ENCODE assay signal across 16 cellular contexts in the genomic region with DNA sequence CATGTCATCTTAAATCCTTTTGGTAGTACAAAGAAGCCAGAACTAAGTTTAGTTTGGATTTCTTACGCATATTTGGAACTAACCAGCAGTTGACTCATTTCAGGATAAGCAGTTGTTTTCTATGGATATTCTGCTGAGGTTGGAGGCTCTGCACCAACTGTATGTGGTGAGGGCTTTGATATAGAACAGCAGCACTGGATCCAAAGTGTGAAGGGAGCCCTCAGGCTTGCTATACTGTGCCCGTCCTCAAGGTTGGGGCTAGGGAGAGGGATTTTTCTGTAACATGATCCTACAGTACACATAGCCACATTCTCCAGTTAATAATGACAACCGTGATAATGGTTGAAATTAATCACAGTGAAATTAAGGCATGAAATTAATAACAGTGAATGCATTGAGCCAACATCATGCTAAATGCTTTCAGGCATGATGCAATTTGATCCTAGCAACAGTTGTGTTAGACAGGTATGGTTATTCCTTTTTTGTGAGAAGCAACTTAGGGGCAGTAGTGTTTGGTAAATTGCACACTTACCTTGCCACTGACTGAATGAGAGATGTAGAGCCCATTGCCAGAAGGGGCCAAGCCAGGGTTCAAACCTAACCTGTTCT. TPM values are rescaled to one million over a fixed set of nuclear protein-coding genes. Genes with fewer than 3 reads are reported as not detected.
DNase-seq lines count a peak whose midpoint lies in the region; ATAC-seq and TF ChIP-seq lines count a peak whose summit lies in the region.
"Had no signal": no experiment of that assay in that cellular context is flagged by ENCODE, and none has a peak within 500 bp of the region (broad histone marks: within the 10 kb centered on the region; RNA-seq: fewer than 3 reads in every experiment).

No MANE protein-coding gene starts in this region.

- no peaks in the 10 kb centered on the region for H3K9me2 ChIP-seq in hepatocyte (replicated peaks; ENCODE audit: insufficient read depth)

- peak; percentile 8 to 16 for ATAC-seq in stimulated activated naive B cell treated with anti-CD40 and anti-IgM and Interleukin-4, amounts not matched to agents 10 μg/mL and 1 μg/mL and 100 μg/mL, for 72 hours (replicated peaks)

- no peaks in the 10 kb centered on the region for H3K27me3 Mint-ChIP-seq in stimulated activated naive B cell treated with anti-CD40 and anti-IgM and Interleukin-4, amounts not matched to agents 10 μg/mL and 1 μg/mL and 100 μg/mL, for 72 hours
- no peaks in the 10 kb centered on the region for H3K27me3 Mint-ChIP-seq in immature natural killer cell (ENCODE audit: low read depth in 3 of 3)
- no peaks in the 10 kb centered on the region for H3K27me3 Mint-ChIP-seq in CD4-positive, alpha-beta memory T cell

- no peaks in the 10 kb centered on the region for H3K9me3 Mint-ChIP-seq in stimulated activated naive B cell treated with anti-CD40 and anti-IgM and Interleukin-4, amounts not matched to agents 10 μg/mL and 1 μg/mL and 100 μg/mL, for 72 hours
- no peaks in the 10 kb centered on the region for H3K9me3 Mint-ChIP-seq in immature natural killer cell
- H3K9me3 Mint-ChIP-seq in CD4-positive, alpha-beta memory T cell = no peaks in the 10 kb centered on the region
- H3K9me3 Mint-ChIP-seq: HFFc6 had no signal

- H3K4me3 ChIP-seq in hepatocyte = no peak overlapping the region
- H3K4me3 ChIP-seq in CD4-positive, alpha-beta memory T cell (ENCODE audit: low read length in 2 of 2) = no peak overlapping the region

- POLR2A ChIA-PET in CD4-positive, alpha-beta memory T cell (lab: Charles Lee; ENCODE audit: partially characterized antibody) = no interaction called here

- DNase-seq in NCI-H1417 (lab: John Stamatoyannopoulos, UW) (peak in 2 of 3 experiments; percentile 31 to 73), NCI-H1417 treated with DMSO at 0.1 percent for 48 hours (lab: John Stamatoyannopoulos, UW) (no peak), NCI-H1105 (lab: John Stamatoyannopoulos, UW) (peak; percentile 22), hepatocyte (ENCODE audit: low spot score) (no peak), NCI-H1048 (lab: John Stamatoyannopoulos, UW) (no peak), immature natural killer cell (no peak)
- no peak for DNase-seq in stimulated activated naive B cell treated with anti-CD40 and anti-IgM and Interleukin-4, amounts not matched to agents 10 μg/mL and 1 μg/mL and 100 μg/mL, for 72 hours
- no peak for DNase-seq in CD4-positive, alpha-beta memory T cell
- DNase-seq: brain microvascular endothelial cell; effector CD4-positive, alpha-beta T cell; foreskin fibroblast; HFFc6; NCI-H2227 treated with DMSO at 0.1 percent for 48 hours; stimulated activated CD4-positive, alpha-beta T cell treated with anti-CD3 and anti-CD28 coated beads, Interleukin-2, amount 100 ng/mL, for 48 hours had no signal

- H3K4me1 Mint-ChIP-seq in stimulated activated naive B cell treated with anti-CD40 and anti-IgM and Interleukin-4, amounts not matched to agents 10 μg/mL and 1 μg/mL and 100 μg/mL, for 72 hours = peaks cover 19 to 36% of the 10 kb centered on the region in 2 donors
- H3K4me1 Mint-ChIP-seq in immature natural killer cell = peaks cover 71 to 92% of the 10 kb centered on the region in 2 donors
- peaks cover 9 to 19% (median 14%) of the 10 kb centered on the region in 4 donors for H3K4me1 Mint-ChIP-seq in CD4-positive, alpha-beta memory T cell

- no peaks in the 10 kb centered on the region for H3K36me3 ChIP-seq in hepatocyte (replicated peaks; ENCODE audit: insufficient read depth, low read depth)
- no peaks in the 10 kb centered on the region for H3K36me3 ChIP-seq in CD4-positive, alpha-beta memory T cell (ENCODE audit: insufficient read depth, low read length)
- H3K36me3 ChIP-seq: brain microvascular endothelial cell had no signal

- peak overlapping the region; percentile 61 for H3K27ac ChIP-seq in hepatocyte
- no peak overlapping the region for H3K27ac ChIP-seq in CD4-positive, alpha-beta memory T cell (ENCODE audit: low read depth, low read length)
- H3K27ac ChIP-seq: 22Rv1, brain microvascular endothelial cell had no signal

- intact Hi-C loops in CD4-positive, alpha-beta memory T cell (cut with micrococcal nuclease) = no loop called here

- H4K20me1 ChIP-seq in hepatocyte (ENCODE audit: insufficient read depth, poor library complexity, severe bottlenecking) = no peaks in the 10 kb centered on the region

- 47% methylated on average over 3 of the region's 3 CpGs for WGBS in hepatocyte (ENCODE audit: low lambda C conversion rate, missing lambda C conversion rate)

- no peak overlapping the region for H3K27ac Mint-ChIP-seq in stimulated activated naive B cell treated with anti-CD40 and anti-IgM and Interleukin-4, amounts not matched to agents 10 μg/mL and 1 μg/mL and 100 μg/mL, for 72 hours
- H3K27ac Mint-ChIP-seq in immature natural killer cell = peak overlapping the region in 1 of 6 donors; percentile 45
- peak overlapping the region in 1 of 7 donors; percentile 35 for H3K27ac Mint-ChIP-seq in CD4-positive, alpha-beta memory T cell
- H3K27ac Mint-ChIP-seq: HFFc6 had no signal

- CTCF ChIA-PET in CD4-positive, alpha-beta memory T cell (lab: Charles Lee; ENCODE audit: partially characterized antibody) = no interaction called here

- peaks cover 66% of the 10 kb centered on the region for H3K79me2 ChIP-seq in hepatocyte

- TF ChIP-seq CTCF in hepatocyte (IDR thresholded peaks at IDR 0.05; ENCODE audit: poor library complexity) = no peak

- no peaks in the 10 kb centered on the region for H3K27me3 ChIP-seq in hepatocyte
- no peaks in the 10 kb centered on the region for H3K27me3 ChIP-seq in CD4-positive, alpha-beta memory T cell (ENCODE audit: insufficient read depth, low read length)
- H3K27me3 ChIP-seq: brain microvascular endothelial cell had no signal

- no peak overlapping the region for H2AFZ ChIP-seq in hepatocyte

- H3K4me2 ChIP-seq in hepatocyte = peak overlapping the region; percentile 35

- no peaks in the 10 kb centered on the region for H3K9me3 ChIP-seq in hepatocyte (ENCODE audit: low read depth)
- H3K9me3 ChIP-seq in CD4-positive, alpha-beta memory T cell (ENCODE audit: control insufficient read depth in 1 of 2, low read length in 2 of 2) = no peaks in the 10 kb centered on the region
- H3K9me3 ChIP-seq: Caco-2 had no signal

- H3K4me1 ChIP-seq in hepatocyte (ENCODE audit: insufficient read depth) = peaks cover 35% of the 10 kb centered on the region
- peaks cover 3% of the 10 kb centered on the region for H3K4me1 ChIP-seq in CD4-positive, alpha-beta memory T cell (ENCODE audit: insufficient read depth, low read length)

- peaks cover 0 to 1% of the 10 kb centered on the region in 2 donors for H3K36me3 Mint-ChIP-seq in stimulated activated naive B cell treated with anti-CD40 and anti-IgM and Interleukin-4, amounts not matched to agents 10 μg/mL and 1 μg/mL and 100 μg/mL, for 72 hours
- no peaks in the 10 kb centered on the region for H3K36me3 Mint-ChIP-seq in immature natural killer cell
- H3K36me3 Mint-ChIP-seq in CD4-positive, alpha-beta memory T cell = peaks cover 0 to 4% of the 10 kb centered on the region in 2 donors

- no peak overlapping the region for H3K4me3 Mint-ChIP-seq in stimulated activated naive B cell treated with anti-CD40 and anti-IgM and Interleukin-4, amounts not matched to agents 10 μg/mL and 1 μg/mL and 100 μg/mL, for 72 hours
- H3K4me3 Mint-ChIP-seq in immature natural killer cell = no peak overlapping the region
- no peak overlapping the region for H3K4me3 Mint-ChIP-seq in CD4-positive, alpha-beta memory T cell
- H3K4me3 Mint-ChIP-seq: HFFc6 had no signal

RNA-seq across cellular contexts. Expression of gene ARHGAP26, which starts 36.7 kb away (rescaled TPM):
- 16.5 and 20.0 TPM in 2 replicates for total RNA-seq in hepatocyte
- 11.7 and 19.8 TPM in 2 replicates for polyA plus RNA-seq in hepatocyte
- polyA plus RNA-seq in immature natural killer cell = 10 to 100 TPM; 14.5 to 43.7 (median 17.6) TPM
- 10 to 100 TPM; 22.6 to 22.7 TPM for total RNA-seq in CD4-positive, alpha-beta memory T cell
- 10 to 100 TPM in 1 of 2 donors, 1 to 10 TPM in 1; 2.0 to 11.9 TPM for polyA plus RNA-seq in CD4-positive, alpha-beta memory T cell

Comparison
In these comparisons a context has a peak if more than half of its experiments do, and no peak if none do; other contexts are left out.
1. DNase-seq: peak in NCI-H1417 (2 of 3) and NCI-H1105 (single experiment); none in NCI-H1417 treated with DMSO at 0.1 percent for 48 hours (single experiment), hepatocyte (single experiment), stimulated activated naive B cell treated with anti-CD40 and anti-IgM and Interleukin-4, amounts not matched to agents 10 μg/mL and 1 μg/mL and 100 μg/mL, for 72 hours (single experiment), NCI-H1048 (single experiment), immature natural killer cell (0 of 3) and CD4-positive, alpha-beta memory T cell (0 of 5).